In the genomic region with DNA sequence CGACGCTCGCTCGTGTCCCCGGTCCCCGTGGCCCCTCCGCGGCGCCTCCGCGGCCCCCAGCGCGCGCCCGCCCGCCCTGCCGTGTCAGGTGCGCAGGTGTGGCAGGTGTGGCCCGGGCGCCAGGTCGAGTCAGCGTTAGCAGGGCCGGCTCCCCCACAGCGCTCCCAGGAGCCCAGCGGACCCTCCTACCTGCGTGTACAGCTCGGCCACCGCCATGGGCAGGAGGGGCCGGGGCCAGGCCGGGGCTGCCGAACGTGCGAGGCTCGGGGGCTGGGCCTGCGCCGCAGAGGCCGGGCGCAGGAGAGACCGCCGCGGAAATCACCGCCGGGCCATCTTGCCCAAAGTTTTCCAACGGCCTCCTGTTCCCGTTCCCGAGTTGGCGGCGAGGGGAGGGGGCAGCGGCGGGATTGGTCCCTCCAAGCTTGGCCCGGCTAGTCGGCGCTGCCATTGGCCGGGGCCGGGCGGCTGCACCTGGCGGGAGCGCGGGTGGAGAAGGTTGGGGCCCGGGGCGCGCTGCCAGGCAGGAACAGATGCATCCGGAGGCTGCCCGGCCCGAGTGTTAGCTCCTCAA, we compare ENCODE assay signal across 8 cellular contexts. TPM values are rescaled to one million over a fixed set of nuclear protein-coding genes. Genes with fewer than 3 reads are reported as not detected.
DNase-seq lines count a peak whose midpoint lies in the region; ATAC-seq and TF ChIP-seq lines count a peak whose summit lies in the region.

A gene with protein sequence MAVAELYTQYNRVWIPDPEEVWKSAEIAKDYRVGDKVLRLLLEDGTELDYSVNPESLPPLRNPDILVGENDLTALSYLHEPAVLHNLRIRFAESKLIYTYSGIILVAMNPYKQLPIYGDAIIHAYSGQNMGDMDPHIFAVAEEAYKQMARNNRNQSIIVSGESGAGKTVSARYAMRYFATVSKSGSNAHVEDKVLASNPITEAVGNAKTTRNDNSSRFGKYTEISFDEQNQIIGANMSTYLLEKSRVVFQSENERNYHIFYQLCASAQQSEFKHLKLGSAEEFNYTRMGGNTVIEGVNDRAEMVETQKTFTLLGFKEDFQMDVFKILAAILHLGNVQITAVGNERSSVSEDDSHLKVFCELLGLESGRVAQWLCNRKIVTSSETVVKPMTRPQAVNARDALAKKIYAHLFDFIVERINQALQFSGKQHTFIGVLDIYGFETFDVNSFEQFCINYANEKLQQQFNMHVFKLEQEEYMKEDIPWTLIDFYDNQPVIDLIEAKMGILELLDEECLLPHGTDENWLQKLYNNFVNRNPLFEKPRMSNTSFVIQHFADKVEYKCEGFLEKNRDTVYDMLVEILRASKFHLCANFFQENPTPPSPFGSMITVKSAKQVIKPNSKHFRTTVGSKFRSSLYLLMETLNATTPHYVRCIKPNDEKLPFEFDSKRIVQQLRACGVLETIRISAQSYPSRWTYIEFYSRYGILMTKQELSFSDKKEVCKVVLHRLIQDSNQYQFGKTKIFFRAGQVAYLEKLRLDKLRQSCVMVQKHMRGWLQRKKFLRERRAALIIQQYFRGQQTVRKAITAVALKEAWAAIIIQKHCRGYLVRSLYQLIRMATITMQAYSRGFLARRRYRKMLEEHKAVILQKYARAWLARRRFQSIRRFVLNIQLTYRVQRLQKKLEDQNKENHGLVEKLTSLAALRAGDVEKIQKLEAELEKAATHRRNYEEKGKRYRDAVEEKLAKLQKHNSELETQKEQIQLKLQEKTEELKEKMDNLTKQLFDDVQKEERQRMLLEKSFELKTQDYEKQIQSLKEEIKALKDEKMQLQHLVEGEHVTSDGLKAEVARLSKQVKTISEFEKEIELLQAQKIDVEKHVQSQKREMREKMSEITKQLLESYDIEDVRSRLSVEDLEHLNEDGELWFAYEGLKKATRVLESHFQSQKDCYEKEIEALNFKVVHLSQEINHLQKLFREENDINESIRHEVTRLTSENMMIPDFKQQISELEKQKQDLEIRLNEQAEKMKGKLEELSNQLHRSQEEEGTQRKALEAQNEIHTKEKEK (N-terminal part only) (minus strand): TSS at position 384 of the 571 bp plus-strand sequence. CDS start 168 bp downstream, at position 216.

- peak; percentile 85 for DNase-seq in NCI-H1105 (lab: John Stamatoyannopoulos, UW)
- DNase-seq in activated B cell treated with CpG ODN at 0.5 μM for 24 hours = no peak
- peak; percentile 80 for DNase-seq in glomerular visceral epithelial cell (ENCODE audit: extremely low spot score)
- no peak for DNase-seq in Karpas-422
- no peak for DNase-seq in HFFc6

- intact Hi-C loops in activated B cell treated with CpG ODN at 0.5 μM for 24 hours (cut with micrococcal nuclease) = loop anchor here (1.0 kb wide), 1 partner anchor 14 kb away; no protein-coding TSS in a partner anchor

- H3K4me2 ChIP-seq in Karpas-422 (ENCODE audit: low read depth, low read length, poor library complexity, severe bottlenecking) = no peak within 1 kb of the TSS

- H3K4me3 ChIP-seq in neuron (ENCODE audit: low read length) (peak within 1 kb of the TSS; percentile 45), Karpas-422 (ENCODE audit: low read length) (no peak within 1 kb of the TSS)

- H3K4me1 ChIP-seq in ES-I3 (ENCODE audit: insufficient read depth, low read length) (no peaks in the 10 kb centered on the region), neuron (ENCODE audit: insufficient read depth, low read length) (no peaks in the 10 kb centered on the region), Karpas-422 (ENCODE audit: low read length) (peaks cover 6% of the 10 kb centered on the region; the same call in 1 of the 2 replicates)

- H2AFZ ChIP-seq in neuron (ENCODE audit: low read depth, low read length) (peak within 1 kb of the TSS; percentile 95), Karpas-422 (ENCODE audit: low read length) (no peak within 1 kb of the TSS)

- TF ChIP-seq CTCF in activated B cell treated with CpG ODN at 0.5 μM for 24 hours (IDR thresholded peaks at IDR 0.05) (no peak), HFFc6 (IDR thresholded peaks at IDR 0.05) (no peak)

- H3K36me3 Mint-ChIP-seq in activated B cell treated with CpG ODN at 0.5 μM for 24 hours (ENCODE audit: low read depth) (no peaks in the 10 kb centered on the region), HFFc6 (ENCODE audit: low read depth) (peaks cover 5% of the 10 kb centered on the region; the same call in 1 of the 2 replicates)

- no peaks in the 10 kb centered on the region for H3K9me2 ChIP-seq in Karpas-422 (replicated peaks; ENCODE audit: insufficient read depth, low read length)

- peak; percentile 41 for ATAC-seq in activated B cell treated with CpG ODN at 0.5 μM for 24 hours (ENCODE audit: low read depth)
- ATAC-seq in GM18498 (IDR thresholded peaks at IDR 0.05; ENCODE audit: unreplicated experiment) = no peak

- H3K9ac ChIP-seq in ES-I3 (ENCODE audit: low read depth, low read length) (peak within 1 kb of the TSS; percentile 82), Karpas-422 (ENCODE audit: low read length) (no peak within 1 kb of the TSS)

- H3K27me3 Mint-ChIP-seq in activated B cell treated with CpG ODN at 0.5 μM for 24 hours (peaks cover 10% of the 10 kb centered on the region), HFFc6 (ENCODE audit: insufficient read depth) (peaks cover 21% of the 10 kb centered on the region)

- H3K4me1 Mint-ChIP-seq in activated B cell treated with CpG ODN at 0.5 μM for 24 hours (peaks cover 25% of the 10 kb centered on the region), HFFc6 (ENCODE audit: low read depth) (peaks cover 8% of the 10 kb centered on the region; the same call in 1 of the 2 replicates)

- no peaks in the 10 kb centered on the region for H3K27me3 ChIP-seq in neuron (ENCODE audit: insufficient read depth, low read length)
- H3K27me3 ChIP-seq in Karpas-422 (ENCODE audit: low read length) = no peaks in the 10 kb centered on the region

- H3K9me3 Mint-ChIP-seq in activated B cell treated with CpG ODN at 0.5 μM for 24 hours (no peaks in the 10 kb centered on the region), HFFc6 (peaks cover 5% of the 10 kb centered on the region)

- H3K27ac ChIP-seq in Karpas-422 (ENCODE audit: low read length) = no peak within 1 kb of the TSS

- CTCF ChIA-PET in activated B cell treated with CpG ODN at 0.5 μM for 24 hours (lab: Charles Lee) = interaction anchor here (1.0 kb wide), 1 partner anchor 39 kb away, joined by 3 read pairs; no protein-coding TSS in a partner anchor

- POLR2A ChIA-PET in activated B cell treated with CpG ODN at 0.5 μM for 24 hours (lab: Charles Lee) = no interaction called here

- H3K27ac Mint-ChIP-seq in activated B cell treated with CpG ODN at 0.5 μM for 24 hours = no peak within 1 kb of the TSS
- H3K27ac Mint-ChIP-seq in HFFc6 = no peak within 1 kb of the TSS

- H3K4me3 Mint-ChIP-seq in activated B cell treated with CpG ODN at 0.5 μM for 24 hours (peak within 1 kb of the TSS; percentile 55), HFFc6 (no peak within 1 kb of the TSS)

- no peaks in the 10 kb centered on the region for H3K79me2 ChIP-seq in Karpas-422 (ENCODE audit: low read length)

- H3K9me3 ChIP-seq in ES-I3 (ENCODE audit: control insufficient read depth, insufficient read depth, low read length) (no peaks in the 10 kb centered on the region; the same call in 1 of the 2 replicates), neuron (ENCODE audit: low read length) (no peaks in the 10 kb centered on the region), Karpas-422 (ENCODE audit: low read length) (no peaks in the 10 kb centered on the region)

- H3K36me3 ChIP-seq in ES-I3 (ENCODE audit: insufficient read depth, low read length) (no peaks in the 10 kb centered on the region), neuron (ENCODE audit: insufficient read depth, low read length) (no peaks in the 10 kb centered on the region), Karpas-422 (ENCODE audit: insufficient read depth, low read length) (no peaks in the 10 kb centered on the region)

- 0 out of 2 replicates have a peak, but pooled peaks cover 4% of the 10 kb centered on the region for H4K20me1 ChIP-seq in Karpas-422 (ENCODE audit: insufficient read depth, low read depth, low read length)

RNA-seq across cellular contexts. Expression of the gene that starts here (rescaled TPM):
- total RNA-seq in activated B cell treated with CpG ODN at 0.5 μM for 24 hours = 2.4 and 3.3 TPM in 2 replicates
- 0.22 and 0.58 TPM in 2 replicates for total RNA-seq in Karpas-422 (2014; rRNA removed; shearing (Covaris generic); ENCODE audit: low replicate concordance)
- under 1 TPM in 2 of 6 experiments, not detected in 4; 0.02 to 0.10 TPM for total RNA-seq in HFFc6 (2021; fragmentation: NEBNext Ultra II Directional; extraction: Animal tissue kit (Norgen Biotek cat#: 25700))

Comparison
In these comparisons a context has a peak if more than half of its experiments do, and no peak if none do; other contexts are left out.
1. DNase-seq: peak in NCI-H1105 (single experiment) and glomerular visceral epithelial cell (single experiment); none in activated B cell treated with CpG ODN at 0.5 μM for 24 hours (single experiment), Karpas-422 (single experiment) and HFFc6 (single experiment).